In genomic region chr14:73462078-73462715, GRCh38 we compare ENCODE assay signal across 9 cellular contexts. TPM values are rescaled to one million over a fixed set of nuclear protein-coding genes. Genes with fewer than 3 reads are reported as not detected.
A peak's percentile ranks its signal among the peaks of the same experiment; 100 is the strongest.
DNase-seq lines count a peak whose midpoint lies in the region; ATAC-seq and TF ChIP-seq lines count a peak whose summit lies in the region.
"Had no signal": no experiment of that assay in that cellular context is flagged by ENCODE, and none has a peak within 500 bp of the region (broad histone marks: within the 10 kb centered on the region; RNA-seq: fewer than 3 reads in every experiment).

No MANE protein-coding gene starts in this region.

- POLR2A ChIA-PET in naive thymus-derived CD4-positive, alpha-beta T cell (lab: Charles Lee): interaction anchor here (0.6 to 1.1 kb wide), 2 partner anchors 29 to 226 kb away, joined by 3 to 7 read pairs; partner anchors contain the start of gene RIOX1

- H3K27ac Mint-ChIP-seq in nephron: peak overlapping the region; percentile 80 to 91 (median 81)
- peak overlapping the region in 1 of 9 donors; percentile 69 for H3K27ac Mint-ChIP-seq in naive thymus-derived CD4-positive, alpha-beta T cell

- no peaks in the 10 kb centered on the region for H3K9me3 Mint-ChIP-seq in nephron
- no peaks in the 10 kb centered on the region for H3K9me3 Mint-ChIP-seq in naive thymus-derived CD4-positive, alpha-beta T cell
- H3K9me3 Mint-ChIP-seq: naive B cell had no signal

- peaks cover 44% of the 10 kb centered on the region for H3K4me1 Mint-ChIP-seq in nephron
- peaks cover 22 to 59% (median 44%) of the 10 kb centered on the region in 7 donors for H3K4me1 Mint-ChIP-seq in naive thymus-derived CD4-positive, alpha-beta T cell

- CTCF ChIA-PET in naive thymus-derived CD4-positive, alpha-beta T cell (lab: Charles Lee): interaction anchor here (0.7 to 2.2 kb wide), 3 partner anchors 8 to 1766 kb away, joined by 3 to 24 read pairs (median 5); no protein-coding TSS in a partner anchor

- H3K27me3 ChIP-seq in naive thymus-derived CD4-positive, alpha-beta T cell (ENCODE audit: control insufficient read depth in 2 of 2, insufficient read depth in 2 of 2, low read length in 2 of 2): no peaks in the 10 kb centered on the region

- TF ChIP-seq CTCF in nephron (IDR thresholded peaks at IDR 0.05; ENCODE audit: unreplicated experiment in 3 of 3): no peak

- ATAC-seq in GM18907 (IDR thresholded peaks at IDR 0.05; ENCODE audit: unreplicated experiment): no peak
- no peak for ATAC-seq in naive thymus-derived CD4-positive, alpha-beta T cell

- H3K9me3 ChIP-seq in naive thymus-derived CD4-positive, alpha-beta T cell (ENCODE audit: control insufficient read depth in 2 of 3, low read length in 3 of 3): no peaks in the 10 kb centered on the region

- peaks cover 0 to 8% (median 0%) of the 10 kb centered on the region in 3 experiments for H3K36me3 ChIP-seq in naive thymus-derived CD4-positive, alpha-beta T cell (ENCODE audit: control insufficient read depth in 2 of 3, insufficient read depth in 3 of 3, low read length in 3 of 3)

- H3K4me1 ChIP-seq in naive thymus-derived CD4-positive, alpha-beta T cell (ENCODE audit: control insufficient read depth in 2 of 2, insufficient read depth in 2 of 2, low read length in 2 of 2): peaks cover 0 to 13% of the 10 kb centered on the region in 2 donors

- no peaks in the 10 kb centered on the region for H3K27me3 Mint-ChIP-seq in nephron (ENCODE audit: low read depth)
- H3K27me3 Mint-ChIP-seq in naive thymus-derived CD4-positive, alpha-beta T cell: no peaks in the 10 kb centered on the region
- H3K27me3 Mint-ChIP-seq: naive B cell had no signal

- H3K4me3 Mint-ChIP-seq in nephron: peak overlapping the region; percentile 49 to 75 (median 68)
- no peak overlapping the region for H3K4me3 Mint-ChIP-seq in naive thymus-derived CD4-positive, alpha-beta T cell

- intact Hi-C loops in naive thymus-derived CD4-positive, alpha-beta T cell (cut with micrococcal nuclease): no loop called here

- DNase-seq in LHCN-M2 (ENCODE audit: low read depth) (peak; percentile 54), NOMO-1 treated with dmso at 0.1 percent for 144 hours (lab: John Stamatoyannopoulos, UW; ENCODE audit: unreplicated experiment) (peak; percentile 64), epithelial cell of prostate (ENCODE audit: low read depth, low spot score) (no peak), activated gamma-delta T cell treated with Interleukin-2 at 50 U/mL for 16 hours (no peak)
- DNase-seq in activated CD4-positive, CD25-positive, alpha-beta regulatory T cell (lab: John Stamatoyannopoulos, UW): no peak
- DNase-seq in naive thymus-derived CD4-positive, alpha-beta T cell: no peak
- DNase-seq: naive B cell had no signal

- no peaks in the 10 kb centered on the region for H3K36me3 Mint-ChIP-seq in nephron (ENCODE audit: low read depth)
- peaks cover 0 to 5% (median 0%) of the 10 kb centered on the region in 5 donors for H3K36me3 Mint-ChIP-seq in naive thymus-derived CD4-positive, alpha-beta T cell

- H3K27ac ChIP-seq in epithelial cell of prostate: peak overlapping the region; percentile 67
- H3K27ac ChIP-seq in naive thymus-derived CD4-positive, alpha-beta T cell (ENCODE audit: low read depth, low read length): no peak overlapping the region

- no peak overlapping the region for H3K4me3 ChIP-seq in naive thymus-derived CD4-positive, alpha-beta T cell (ENCODE audit: low read length)

RNA-seq across cellular contexts. Expression of gene NUMB, which starts 3.9 kb away (rescaled TPM):
- total RNA-seq in LHCN-M2 (2014; rRNA removed): 25.2 and 33.3 TPM in 2 replicates
- 24.8 TPM for polyA plus RNA-seq in LHCN-M2 (2012)
- total RNA-seq in naive thymus-derived CD4-positive, alpha-beta T cell: 10 to 100 TPM; 48.9 to 90.6 (median 49.4) TPM
- polyA plus RNA-seq in naive thymus-derived CD4-positive, alpha-beta T cell: 10 to 100 TPM; 32.7 to 44.5 TPM

RNA-seq across cellular contexts. Expression of gene RIOX1, which starts 28.5 kb away (rescaled TPM):
- total RNA-seq in LHCN-M2 (2014; rRNA removed): 25.7 and 26.5 TPM in 2 replicates
- polyA plus RNA-seq in LHCN-M2 (2012): 9.5 TPM
- 10 to 100 TPM; 20.6 to 40.3 (median 28.0) TPM for total RNA-seq in naive thymus-derived CD4-positive, alpha-beta T cell
- polyA plus RNA-seq in naive thymus-derived CD4-positive, alpha-beta T cell: 10 to 100 TPM; 33.8 to 44.2 TPM

Comparison
In these comparisons a context has a peak if more than half of its experiments do, and no peak if none do; other contexts are left out.
1. DNase-seq: peak in LHCN-M2 (single experiment) and NOMO-1 treated with dmso at 0.1 percent for 144 hours (single experiment); none in epithelial cell of prostate (single experiment), activated CD4-positive, CD25-positive, alpha-beta regulatory T cell (0 of 4), naive thymus-derived CD4-positive, alpha-beta T cell (0 of 9) and activated gamma-delta T cell treated with Interleukin-2 at 50 U/mL for 16 hours (single experiment).
2. H3K4me3 Mint-ChIP-seq: peak in nephron (3 of 3); none in naive thymus-derived CD4-positive, alpha-beta T cell (0 of 10).